12 cellular contexts compared by ENCODE assay signal in genomic region chr2:54073796-54074195, GRCh38. TPM values are rescaled to one million over a fixed set of nuclear protein-coding genes. Genes with fewer than 3 reads are reported as not detected.
A peak's percentile ranks its signal among the peaks of the same experiment; 100 is the strongest.
DNase-seq lines count a peak whose midpoint lies in the region; ATAC-seq and TF ChIP-seq lines count a peak whose summit lies in the region.
"Had no signal": no experiment of that assay in that cellular context is flagged by ENCODE, and none has a peak within 500 bp of the region (broad histone marks: within the 10 kb centered on the region; RNA-seq: fewer than 3 reads in every experiment).

No MANE protein-coding gene starts in this region.

- H3K4me3 Mint-ChIP-seq in activated CD4-positive, alpha-beta T cell treated with anti-CD3 and anti-CD28 coated beads for 36 hours, result no peak overlapping the region

- no peaks in the 10 kb centered on the region for H3K27me3 ChIP-seq in kidney epithelial cell (ENCODE audit: control insufficient read depth, insufficient read depth, low read length)
- H3K27me3 ChIP-seq: colonic mucosa had no signal

- H3K36me3 Mint-ChIP-seq in activated CD4-positive, alpha-beta T cell treated with anti-CD3 and anti-CD28 coated beads for 36 hours (ENCODE audit: low read depth), result no peaks in the 10 kb centered on the region

- no peaks in the 10 kb centered on the region for H3K36me3 ChIP-seq in kidney epithelial cell (ENCODE audit: control insufficient read depth, insufficient read depth, low read length)
- H3K36me3 ChIP-seq: colonic mucosa had no signal

- intact Hi-C loops in activated CD4-positive, alpha-beta T cell treated with anti-CD3 and anti-CD28 coated beads for 36 hours (cut with DNase I, micrococcal nuclease), result no loop called here

- H3K9me3 Mint-ChIP-seq in activated CD4-positive, alpha-beta T cell treated with anti-CD3 and anti-CD28 coated beads for 36 hours (ENCODE audit: low read depth), result no peaks in the 10 kb centered on the region

- DNase-seq in activated CD4-positive, alpha-beta T cell treated with anti-CD3 and anti-CD28 coated beads for 36 hours, result peak; percentile 13
- DNase-seq in activated CD4-positive, alpha-beta T cell treated with anti-CD3 and anti-CD28 coated beads for 1 hour, result no peak
- DNase-seq in SW 1271 (lab: John Stamatoyannopoulos, UW) (peak; percentile 67 to 76), kidney epithelial cell (ENCODE audit: low read depth) (peak; percentile 71), D341Med (ENCODE audit: low spot score) (no peak), amygdala (lab: John Stamatoyannopoulos, UW) (no peak), NCI-H2107 treated with DMSO at 0.1 percent for 48 hours (lab: John Stamatoyannopoulos, UW; ENCODE audit: unreplicated experiment) (no peak)
- DNase-seq: colonic mucosa, glutamatergic neuron, NCI-H2029 had no signal

- POLR2A ChIA-PET in activated CD4-positive, alpha-beta T cell treated with anti-CD3 and anti-CD28 coated beads for 36 hours (lab: Charles Lee), result interaction anchor here (0.6 kb wide), 1 partner anchor 12 kb away, joined by 6 read pairs; no protein-coding TSS in a partner anchor

- CTCF ChIA-PET in activated CD4-positive, alpha-beta T cell treated with anti-CD3 and anti-CD28 coated beads for 36 hours (lab: Charles Lee), result no interaction called here

- H3K4me3 ChIP-seq in kidney epithelial cell (ENCODE audit: low read depth, low read length), result no peak overlapping the region
- H3K4me3 ChIP-seq: colonic mucosa, skin epidermis had no signal

- peak; percentile 51 for ATAC-seq in activated CD4-positive, alpha-beta T cell treated with anti-CD3 and anti-CD28 coated beads for 36 hours
- peak; percentile 56 for ATAC-seq in HG02763 (IDR thresholded peaks at IDR 0.05; ENCODE audit: unreplicated experiment)

- H3K4me1 Mint-ChIP-seq in activated CD4-positive, alpha-beta T cell treated with anti-CD3 and anti-CD28 coated beads for 36 hours, result peaks cover 8% of the 10 kb centered on the region

- H3K27me3 Mint-ChIP-seq in activated CD4-positive, alpha-beta T cell treated with anti-CD3 and anti-CD28 coated beads for 36 hours, result no peaks in the 10 kb centered on the region

- no peak for TF ChIP-seq CTCF in kidney epithelial cell (IDR thresholded peaks at IDR 0.05; ENCODE audit: insufficient read depth, low read length, poor library complexity, severe bottlenecking)

- H3K27ac Mint-ChIP-seq in activated CD4-positive, alpha-beta T cell treated with anti-CD3 and anti-CD28 coated beads for 36 hours, result no peak overlapping the region

RNA-seq across cellular contexts. Expression of gene ACYP2, which starts 41.6 kb away (rescaled TPM):
- total RNA-seq in activated CD4-positive, alpha-beta T cell treated with anti-CD3 and anti-CD28 coated beads for 36 hours, result 1 to 10 TPM; 6.0 to 6.9 TPM
- total RNA-seq in kidney epithelial cell, result 7.7 and 10.3 TPM in 2 replicates

Comparison
In these comparisons a context has a peak if more than half of its experiments do, and no peak if none do; other contexts are left out.
1. DNase-seq: peak in activated CD4-positive, alpha-beta T cell treated with anti-CD3 and anti-CD28 coated beads for 36 hours (single experiment), SW 1271 (2 of 2) and kidney epithelial cell (single experiment); none in activated CD4-positive, alpha-beta T cell treated with anti-CD3 and anti-CD28 coated beads for 1 hour (single experiment), D341Med (single experiment), amygdala (0 of 56) and NCI-H2107 treated with DMSO at 0.1 percent for 48 hours (single experiment).